ENCODE assay signal across 10 cellular contexts in the genomic region with DNA sequence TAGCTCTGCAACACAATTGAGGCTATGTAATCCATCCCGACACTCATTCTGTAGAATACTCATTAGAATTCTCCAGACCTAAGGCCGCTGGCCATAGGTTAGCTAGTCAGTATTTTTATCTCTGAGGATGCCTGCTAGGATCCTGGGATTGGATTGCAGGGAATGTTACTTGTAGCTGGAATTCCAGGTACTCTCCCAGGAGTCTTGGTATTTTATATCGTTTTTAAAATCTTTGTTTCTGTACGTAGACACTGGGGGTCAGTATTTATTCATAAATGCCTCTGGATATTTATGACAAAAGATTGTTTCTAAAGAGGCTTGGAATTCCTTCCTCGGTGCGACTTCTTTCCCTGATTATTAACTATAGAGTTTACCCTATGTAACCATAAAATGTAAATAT. TPM values are rescaled to one million over a fixed set of nuclear protein-coding genes. Genes with fewer than 3 reads are reported as not detected.
A peak's percentile ranks its signal among the peaks of the same experiment; 100 is the strongest.
DNase-seq lines count a peak whose midpoint lies in the region; ATAC-seq, FAIRE-seq and TF ChIP-seq lines count a peak whose summit lies in the region.
"Had no signal": no experiment of that assay in that cellular context is flagged by ENCODE, and none has a peak within 500 bp of the region (broad histone marks: within the 10 kb centered on the region; RNA-seq: fewer than 3 reads in every experiment).

No MANE protein-coding gene starts in this region.

- H3K27ac ChIP-seq in endothelial cell of umbilical vein (ENCODE audit: insufficient read depth, low read depth, low read length), result no peak overlapping the region
- H3K27ac ChIP-seq in parathyroid adenoma, result no peak overlapping the region

- no peaks in the 10 kb centered on the region for H3K4me1 ChIP-seq in endothelial cell of umbilical vein (ENCODE audit: control insufficient read depth, extremely low read depth, insufficient read depth, low read length)
- no peaks in the 10 kb centered on the region for H3K4me1 ChIP-seq in parathyroid adenoma

- H3K9me1 ChIP-seq in endothelial cell of umbilical vein (replicated peaks; ENCODE audit: control insufficient read depth, extremely low read depth, insufficient read depth, low read length), result no peaks in the 10 kb centered on the region

- H3K36me3 ChIP-seq in endothelial cell of umbilical vein (ENCODE audit: control insufficient read depth in 2 of 2, extremely low read depth in 1 of 2, insufficient read depth in 2 of 2, low read length in 2 of 2) (no peaks in the 10 kb centered on the region), parathyroid adenoma (ENCODE audit: control insufficient read depth, insufficient read depth, low read length) (no peaks in the 10 kb centered on the region)

- DNase-seq in G401 (ENCODE audit: low spot score), result peak; percentile 41
- DNase-seq in OCI-M1 (lab: John Stamatoyannopoulos, UW), result peak; percentile 7
- peak; percentile 55 for DNase-seq in endothelial cell of umbilical vein (ENCODE audit: low read depth, low spot score)
- DNase-seq in activated CD4-positive, alpha-beta memory T cell treated with anti-CD3 and anti-CD28 coated beads for 36 hours, result no peak
- DNase-seq in effector memory CD8-positive, alpha-beta T cell, result no peak
- DNase-seq in GM10248 (ENCODE audit: extremely low spot score), result no peak
- DNase-seq: effector memory CD4-positive, alpha-beta T cell had no signal

- no peaks in the 10 kb centered on the region for H3K4me1 Mint-ChIP-seq in activated CD4-positive, alpha-beta memory T cell treated with anti-CD3 and anti-CD28 coated beads for 36 hours (ENCODE audit: low read depth)
- peaks cover 0 to 1% of the 10 kb centered on the region in 2 donors for H3K4me1 Mint-ChIP-seq in effector memory CD8-positive, alpha-beta T cell (ENCODE audit: low read depth in 2 of 2)

- dilution Hi-C loops in endothelial cell of umbilical vein (cut with MboI; ENCODE audit: extremely low pct_ligation_motif_present, low sequenced_read_pairs), result no loop called here

- H3K9ac ChIP-seq in endothelial cell of umbilical vein (replicated peaks; ENCODE audit: extremely low read depth, insufficient read depth, low read length) (no peak overlapping the region), parathyroid adenoma (no peak overlapping the region)

- H3K27ac Mint-ChIP-seq in activated CD4-positive, alpha-beta memory T cell treated with anti-CD3 and anti-CD28 coated beads for 36 hours, result no peak overlapping the region
- H3K27ac Mint-ChIP-seq in effector memory CD8-positive, alpha-beta T cell, result no peak overlapping the region

- peak; percentile 12 for FAIRE-seq in endothelial cell of umbilical vein (lab: Jason Lieb, UNC)
- FAIRE-seq: HTR-8/SVneo had no signal

- H3K4me2 ChIP-seq in endothelial cell of umbilical vein (ENCODE audit: insufficient read depth, low read length), result no peak overlapping the region
- no peak overlapping the region for H3K4me2 ChIP-seq in parathyroid adenoma (ENCODE audit: low read length)

- H3K9me3 ChIP-seq in endothelial cell of umbilical vein (replicated peaks; ENCODE audit: control insufficient read depth, insufficient read depth, low read length), result no peaks in the 10 kb centered on the region
- H3K9me3 ChIP-seq in parathyroid adenoma (ENCODE audit: control insufficient read depth, low read length), result no peaks in the 10 kb centered on the region

- POLR2A ChIA-PET in endothelial cell of umbilical vein (lab: Charles Lee) (no interaction called here), GM10248 (lab: Yijun Ruan, JAX) (no interaction called here)
- POLR2A ChIA-PET in activated CD4-positive, alpha-beta memory T cell treated with anti-CD3 and anti-CD28 coated beads for 36 hours (lab: Charles Lee), result no interaction called here

- intact Hi-C loops in endothelial cell of umbilical vein (cut with micrococcal nuclease), result no loop called here
- intact Hi-C loops in activated CD4-positive, alpha-beta memory T cell treated with anti-CD3 and anti-CD28 coated beads for 36 hours (cut with micrococcal nuclease), result no loop called here

- no peaks in the 10 kb centered on the region for H3K9me3 Mint-ChIP-seq in activated CD4-positive, alpha-beta memory T cell treated with anti-CD3 and anti-CD28 coated beads for 36 hours
- no peaks in the 10 kb centered on the region for H3K9me3 Mint-ChIP-seq in effector memory CD8-positive, alpha-beta T cell

- no peak for TF ChIP-seq POLR2A in endothelial cell of umbilical vein (IDR thresholded peaks at IDR 0.05; ENCODE audit: low read depth, low read length)

- no peaks in the 10 kb centered on the region for H3K27me3 ChIP-seq in endothelial cell of umbilical vein (ENCODE audit: control insufficient read depth in 2 of 2, insufficient read depth in 2 of 2, low read length in 2 of 2)
- H3K27me3 ChIP-seq in parathyroid adenoma (ENCODE audit: control insufficient read depth, insufficient read depth, low read length), result no peaks in the 10 kb centered on the region

- CTCF ChIA-PET in endothelial cell of umbilical vein (lab: Charles Lee), result interaction anchor here (0.7 to 4.8 kb wide), 14 partner anchors 11 to 958 kb away, joined by 3 to 51 read pairs (median 6); a partner anchor contains a TSS
- CTCF ChIA-PET in activated CD4-positive, alpha-beta memory T cell treated with anti-CD3 and anti-CD28 coated beads for 36 hours (lab: Charles Lee), result interaction anchor here (0.7 to 2.2 kb wide), 9 partner anchors 11 to 268 kb away, joined by 3 to 7 read pairs (median 3); no protein-coding TSS in a partner anchor
- CTCF ChIA-PET in GM10248 (lab: Yijun Ruan, JAX), result interaction anchor here (2.2 kb wide), 1 partner anchor 10 kb away, joined by 6 read pairs; no protein-coding TSS in a partner anchor

- no peak overlapping the region for H2AFZ ChIP-seq in endothelial cell of umbilical vein (ENCODE audit: low read depth, low read length)
- H2AFZ ChIP-seq in parathyroid adenoma, result no peak overlapping the region

- no peak for ATAC-seq in effector memory CD8-positive, alpha-beta T cell (replicated peaks)
- ATAC-seq in HG03280 (IDR thresholded peaks at IDR 0.05; ENCODE audit: unreplicated experiment), result no peak

- H3K4me3 ChIP-seq in endothelial cell of umbilical vein (replicated peaks in 1 of 3; ENCODE audit: insufficient read depth in 1 of 3, low read depth in 1 of 3, low read length in 3 of 3) (no peak overlapping the region), parathyroid adenoma (ENCODE audit: low read depth, low read length) (no peak overlapping the region)

- no peak overlapping the region for H3K4me3 Mint-ChIP-seq in activated CD4-positive, alpha-beta memory T cell treated with anti-CD3 and anti-CD28 coated beads for 36 hours
- no peak overlapping the region for H3K4me3 Mint-ChIP-seq in effector memory CD8-positive, alpha-beta T cell

- no peaks in the 10 kb centered on the region for H3K79me2 ChIP-seq in endothelial cell of umbilical vein (ENCODE audit: control insufficient read depth, insufficient read depth, low read length)
- no peaks in the 10 kb centered on the region for H3K79me2 ChIP-seq in parathyroid adenoma

- no peaks in the 10 kb centered on the region for H3K27me3 Mint-ChIP-seq in activated CD4-positive, alpha-beta memory T cell treated with anti-CD3 and anti-CD28 coated beads for 36 hours
- peaks cover 11 to 25% of the 10 kb centered on the region in 2 donors for H3K27me3 Mint-ChIP-seq in effector memory CD8-positive, alpha-beta T cell

- no peaks in the 10 kb centered on the region for H3K36me3 Mint-ChIP-seq in activated CD4-positive, alpha-beta memory T cell treated with anti-CD3 and anti-CD28 coated beads for 36 hours
- H3K36me3 Mint-ChIP-seq in effector memory CD8-positive, alpha-beta T cell (ENCODE audit: insufficient read depth), result no peaks in the 10 kb centered on the region

- no peaks in the 10 kb centered on the region for H4K20me1 ChIP-seq in endothelial cell of umbilical vein (replicated peaks; ENCODE audit: control insufficient read depth, extremely low read depth, insufficient read depth, low read length)

- in situ Hi-C loops in G401 (cut with HindIII; ENCODE audit: low sequenced_read_pairs), result no loop called here

- no TSS peak for BruUV-seq in endothelial cell of umbilical vein (replicated peaks; lab: Mats Ljungman, UMichigan)

- TF ChIP-seq CTCF in endothelial cell of umbilical vein (IDR thresholded peaks at IDR 0.05; ENCODE audit: extremely low read depth in 1 of 2, insufficient read depth in 1 of 2, low read depth in 1 of 2, low read length in 2 of 2) (no peak), parathyroid adenoma (IDR thresholded peaks at IDR 0.05) (peak; percentile 39), GM10248 (IDR thresholded peaks at IDR 0.05; ENCODE audit: control extremely low read depth, extremely low read depth, low read depth, missing control alignments) (no peak)

TF ChIP-seq in endothelial cell of umbilical vein, 7 proteins besides CTCF, POLR2A, EP300 and RAD21:
- no peak for TF ChIP-seq MYC (IDR thresholded peaks at IDR 0.05; ENCODE audit: low read depth, low read length)
- no peak for TF ChIP-seq POLR2AphosphoS5 (IDR thresholded peaks at IDR 0.05; ENCODE audit: insufficient read depth, low read depth, low read length)
- TF ChIP-seq FOS (IDR thresholded peaks at IDR 0.05; ENCODE audit: borderline replicate concordance, insufficient read depth, low read length), result no peak
- TF ChIP-seq GATA2 (IDR thresholded peaks at IDR 0.05; ENCODE audit: insufficient read depth, insufficient read length, low read depth, low read length), result no peak
- TF ChIP-seq, protein P1, sequence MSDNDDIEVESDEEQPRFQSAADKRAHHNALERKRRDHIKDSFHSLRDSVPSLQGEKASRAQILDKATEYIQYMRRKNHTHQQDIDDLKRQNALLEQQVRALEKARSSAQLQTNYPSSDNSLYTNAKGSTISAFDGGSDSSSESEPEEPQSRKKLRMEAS (IDR thresholded peaks at IDR 0.05; ENCODE audit: insufficient read depth, insufficient read length), result no peak
- no peak for TF ChIP-seq EZH2 (IDR thresholded peaks at IDR 0.05; ENCODE audit: borderline replicate concordance, low read depth, low read length, severe bottlenecking)
- no peak for TF ChIP-seq JUN (IDR thresholded peaks at IDR 0.05; ENCODE audit: borderline replicate concordance, insufficient read depth, insufficient read length, low read depth)
TF ChIP-seq in endothelial cell of umbilical vein: peak in this region for 0.

RNA-seq across cellular contexts. Expression of a gene that starts 40.1 kb away (rescaled TPM):
- total RNA-seq in G401 (2014; rRNA removed; shearing (Covaris generic)), result 4.9 and 10.8 TPM in 2 replicates
- total RNA-seq in endothelial cell of umbilical vein, result 28.3 and 44.4 TPM in 2 replicates
- 18.9 and 24.2 TPM in 2 replicates for polyA plus RNA-seq in endothelial cell of umbilical vein
- polyA plus RNA-seq in endothelial cell of umbilical vein (2011; cell fraction: cytosol; rRNA removed), result 35.6 and 36.7 TPM in 2 replicates
- 24.4 and 31.7 TPM in 2 replicates for polyA plus RNA-seq in endothelial cell of umbilical vein (2011; cell fraction: nucleus; rRNA removed)
- 62.5 and 70.6 TPM in 2 replicates for polyA plus RNA-seq in endothelial cell of umbilical vein (2012)
- 24.6 and 27.8 TPM in 2 replicates for polyA minus RNA-seq in endothelial cell of umbilical vein
- polyA minus RNA-seq in endothelial cell of umbilical vein (2011; cell fraction: cytosol; rRNA and poly(A)+ RNA removed), result 3.1 TPM
- 25.4 and 28.9 TPM in 2 replicates for polyA minus RNA-seq in endothelial cell of umbilical vein (2011; cell fraction: nucleus; rRNA and poly(A)+ RNA removed)
- 10 to 100 TPM; 23.7 to 24.9 TPM for total RNA-seq in activated CD4-positive, alpha-beta memory T cell treated with anti-CD3 and anti-CD28 coated beads for 36 hours

Comparison
In these comparisons a context has a peak if more than half of its experiments do, and no peak if none do; other contexts are left out.
1. DNase-seq: peak in G401 (single experiment), OCI-M1 (single experiment) and endothelial cell of umbilical vein (single experiment); none in activated CD4-positive, alpha-beta memory T cell treated with anti-CD3 and anti-CD28 coated beads for 36 hours (single experiment), effector memory CD8-positive, alpha-beta T cell (0 of 3) and GM10248 (single experiment).